In the genomic region with DNA sequence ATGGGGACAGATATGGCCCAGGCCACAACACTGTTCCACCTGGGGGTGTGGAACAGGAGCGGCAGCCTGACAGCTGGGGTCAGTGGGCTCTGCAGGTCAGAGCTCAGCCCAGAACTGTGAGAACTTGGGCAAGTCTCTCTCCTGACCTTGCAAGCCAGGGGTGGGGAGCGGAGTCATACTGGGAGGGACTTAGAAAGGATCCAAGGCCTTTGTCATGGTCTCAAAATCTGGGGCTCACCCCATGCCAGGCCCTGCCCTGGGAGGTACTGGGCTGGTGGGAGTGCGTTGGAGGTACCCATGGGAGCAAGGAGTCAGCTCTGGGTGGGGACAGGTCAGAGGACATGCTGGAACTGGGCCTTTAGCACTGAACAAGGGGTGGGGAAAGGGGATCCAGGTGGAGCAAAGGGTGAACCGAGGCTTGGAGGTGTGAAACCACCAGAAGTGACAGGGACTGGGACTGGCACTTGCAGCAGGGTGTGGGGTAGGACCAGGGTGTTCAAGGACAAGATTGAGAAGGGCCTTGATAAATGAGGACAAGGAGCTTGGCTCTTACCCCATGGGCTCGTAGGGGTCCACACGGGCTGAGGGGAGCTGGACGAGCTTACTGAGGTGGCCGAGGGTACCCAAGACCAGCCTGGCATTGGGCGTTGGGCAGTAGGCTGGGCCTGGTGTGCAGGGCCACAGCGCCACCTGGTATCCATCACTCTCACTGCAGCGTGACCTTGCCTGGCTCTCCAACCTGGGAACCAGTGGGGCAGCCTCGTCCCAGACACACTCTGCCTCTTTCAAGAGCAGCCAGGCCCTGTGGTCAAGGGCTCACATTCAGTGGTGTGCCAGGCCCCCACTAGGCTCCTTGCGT, we compare ENCODE assay signal across 9 cellular contexts. TPM values are rescaled to one million over a fixed set of nuclear protein-coding genes. Genes with fewer than 3 reads are reported as not detected.
A peak's percentile ranks its signal among the peaks of the same experiment; 100 is the strongest.
DNase-seq lines count a peak whose midpoint lies in the region; ATAC-seq, FAIRE-seq and TF ChIP-seq lines count a peak whose summit lies in the region.
"Had no signal": no experiment of that assay in that cellular context is flagged by ENCODE, and none has a peak within 500 bp of the region (broad histone marks: within the 10 kb centered on the region; RNA-seq: fewer than 3 reads in every experiment).

No MANE protein-coding gene starts in this region.

- H3K4me3 Mint-ChIP-seq in activated CD4-positive, alpha-beta T cell treated with anti-CD3 and anti-CD28 coated beads, Interleukin-2, amount 10 ng/mL, durations not matched to agents 24 days and 14 days: no peak overlapping the region
- no peak overlapping the region for H3K4me3 Mint-ChIP-seq in activated B cell treated with CpG ODN at 0.5 μM for 24 hours
- H3K4me3 Mint-ChIP-seq in naive B cell: no peak overlapping the region

- H3K4me1 Mint-ChIP-seq in activated CD4-positive, alpha-beta T cell treated with anti-CD3 and anti-CD28 coated beads, Interleukin-2, amount 10 ng/mL, durations not matched to agents 24 days and 14 days: peaks cover 6% of the 10 kb centered on the region
- H3K4me1 Mint-ChIP-seq in activated B cell treated with CpG ODN at 0.5 μM for 24 hours (no peaks in the 10 kb centered on the region), naive B cell (no peaks in the 10 kb centered on the region)

- peaks cover 2% of the 10 kb centered on the region for H3K27me3 Mint-ChIP-seq in activated CD4-positive, alpha-beta T cell treated with anti-CD3 and anti-CD28 coated beads, Interleukin-2, amount 10 ng/mL, durations not matched to agents 24 days and 14 days
- H3K27me3 Mint-ChIP-seq in activated B cell treated with CpG ODN at 0.5 μM for 24 hours (no peaks in the 10 kb centered on the region), naive B cell (no peaks in the 10 kb centered on the region)

- peak; percentile 67 for ATAC-seq in activated B cell treated with CpG ODN at 0.5 μM for 24 hours (ENCODE audit: low read depth)
- ATAC-seq in esophagus mucosa: peak; percentile 76
- peak; percentile 55 for ATAC-seq in naive B cell (ENCODE audit: low read depth in 2 of 2)
- no peak for ATAC-seq in GM19035 (IDR thresholded peaks at IDR 0.05; ENCODE audit: unreplicated experiment)

- DNase-seq in activated CD4-positive, alpha-beta T cell treated with anti-CD3 and anti-CD28 coated beads, Interleukin-2, amount 10 ng/mL, durations not matched to agents 24 days and 14 days: peak; percentile 82
- DNase-seq in activated CD4-positive, alpha-beta T cell treated with anti-CD3 and anti-CD28 coated beads for 4 hours: no peak
- DNase-seq in NB4 (ENCODE audit: low read depth): peak; percentile 66
- no peak for DNase-seq in activated B cell treated with CpG ODN at 0.5 μM for 24 hours
- DNase-seq in naive B cell: no peak
- DNase-seq in RCC 7860 (ENCODE audit: low spot score): no peak

- no peak for TF ChIP-seq POLR2A in NB4 (IDR thresholded peaks at IDR 0.05; ENCODE audit: extremely low read depth, insufficient read length)

- no peak overlapping the region for H3K4me3 ChIP-seq in NB4 (ENCODE audit: low read depth, low read length)

- intact Hi-C loops in activated CD4-positive, alpha-beta T cell treated with anti-CD3 and anti-CD28 coated beads, Interleukin-2, amount 10 ng/mL, durations not matched to agents 24 days and 14 days (cut with micrococcal nuclease): no loop called here
- intact Hi-C loops in activated B cell treated with CpG ODN at 0.5 μM for 24 hours (cut with micrococcal nuclease): loop anchor here (2.0 to 5.0 kb wide), 2 partner anchors 64 to 195 kb away; no protein-coding TSS in a partner anchor

- TF ChIP-seq CTCF in NB4 (IDR thresholded peaks at IDR 0.05; ENCODE audit: low read depth, low read length): peak; percentile 82
- TF ChIP-seq CTCF in activated B cell treated with CpG ODN at 0.5 μM for 24 hours (IDR thresholded peaks at IDR 0.05): no peak

- peaks cover 34% of the 10 kb centered on the region for H3K36me3 Mint-ChIP-seq in activated CD4-positive, alpha-beta T cell treated with anti-CD3 and anti-CD28 coated beads, Interleukin-2, amount 10 ng/mL, durations not matched to agents 24 days and 14 days (ENCODE audit: low read depth)
- peaks cover 33% of the 10 kb centered on the region for H3K36me3 Mint-ChIP-seq in activated B cell treated with CpG ODN at 0.5 μM for 24 hours (ENCODE audit: low read depth)
- H3K36me3 Mint-ChIP-seq in naive B cell: peaks cover 0 to 5% of the 10 kb centered on the region in 2 donors

- POLR2A ChIA-PET in activated B cell treated with CpG ODN at 0.5 μM for 24 hours (lab: Charles Lee): no interaction called here

- CTCF ChIA-PET in activated B cell treated with CpG ODN at 0.5 μM for 24 hours (lab: Charles Lee): interaction anchor here (0.8 to 1.9 kb wide), 4 partner anchors 20 to 194 kb away, joined by 3 to 7 read pairs (median 3); no protein-coding TSS in a partner anchor

- no peak for FAIRE-seq in RCC 7860 (lab: Jason Lieb, UNC)
- FAIRE-seq: GM18507 had no signal

- H3K9me3 Mint-ChIP-seq in activated CD4-positive, alpha-beta T cell treated with anti-CD3 and anti-CD28 coated beads, Interleukin-2, amount 10 ng/mL, durations not matched to agents 24 days and 14 days: no peaks in the 10 kb centered on the region
- H3K9me3 Mint-ChIP-seq in activated B cell treated with CpG ODN at 0.5 μM for 24 hours (no peaks in the 10 kb centered on the region), naive B cell (no peaks in the 10 kb centered on the region)

- no peak overlapping the region for H3K27ac Mint-ChIP-seq in activated CD4-positive, alpha-beta T cell treated with anti-CD3 and anti-CD28 coated beads, Interleukin-2, amount 10 ng/mL, durations not matched to agents 24 days and 14 days
- H3K27ac Mint-ChIP-seq in activated B cell treated with CpG ODN at 0.5 μM for 24 hours: no peak overlapping the region
- peak overlapping the region in 1 of 6 donors; percentile 42 for H3K27ac Mint-ChIP-seq in naive B cell

RNA-seq across cellular contexts. Expression of a gene that starts 7.4 kb away (rescaled TPM):
- total RNA-seq in activated CD4-positive, alpha-beta T cell treated with anti-CD3 and anti-CD28 coated beads, Interleukin-2, amount 10 ng/mL, durations not matched to agents 24 days and 14 days: 19.7 and 23.1 TPM in 2 replicates
- total RNA-seq in activated B cell treated with CpG ODN at 0.5 μM for 24 hours (13.0 and 15.1 TPM in 2 replicates), esophagus mucosa (30.0 TPM)
- polyA plus RNA-seq in naive B cell (ENCODE audit: low read depth in 6 of 6): 10 to 100 TPM; 15.5 to 22.2 (median 17.4) TPM

RNA-seq across cellular contexts. Expression of a gene that starts 23.8 kb away (rescaled TPM):
- total RNA-seq in activated CD4-positive, alpha-beta T cell treated with anti-CD3 and anti-CD28 coated beads, Interleukin-2, amount 10 ng/mL, durations not matched to agents 24 days and 14 days: 82.2 and 84.9 TPM in 2 replicates
- total RNA-seq in activated B cell treated with CpG ODN at 0.5 μM for 24 hours: 42.5 and 49.5 TPM in 2 replicates
- total RNA-seq in esophagus mucosa: 36.7 TPM
- polyA plus RNA-seq in naive B cell (ENCODE audit: low read depth in 6 of 6): 10 to 100 TPM in 2 of 6 donors, 1 to 10 TPM in 4; 5.1 to 11.1 (median 9.1) TPM

RNA-seq across cellular contexts. Expression of a gene that starts 24.1 kb away (rescaled TPM):
- 400 and 414 TPM in 2 replicates for total RNA-seq in activated CD4-positive, alpha-beta T cell treated with anti-CD3 and anti-CD28 coated beads, Interleukin-2, amount 10 ng/mL, durations not matched to agents 24 days and 14 days
- total RNA-seq in activated B cell treated with CpG ODN at 0.5 μM for 24 hours (297 and 319 TPM in 2 replicates), esophagus mucosa (181 TPM)
- 100 to 1,000 TPM; 407 to 580 (median 420) TPM for polyA plus RNA-seq in naive B cell (ENCODE audit: low read depth in 6 of 6)

RNA-seq across cellular contexts. Expression of a gene that starts 36.2 kb away (rescaled TPM):
- total RNA-seq in activated CD4-positive, alpha-beta T cell treated with anti-CD3 and anti-CD28 coated beads, Interleukin-2, amount 10 ng/mL, durations not matched to agents 24 days and 14 days: not detected in 2 replicates
- total RNA-seq in activated B cell treated with CpG ODN at 0.5 μM for 24 hours: not detected in 2 replicates
- total RNA-seq in esophagus mucosa: 0.08 TPM
- polyA plus RNA-seq in naive B cell (ENCODE audit: low read depth in 6 of 6): not detected

RNA-seq across cellular contexts. Expression of a gene that starts 52.7 kb away (rescaled TPM):
- 49.2 and 50.6 TPM in 2 replicates for total RNA-seq in activated CD4-positive, alpha-beta T cell treated with anti-CD3 and anti-CD28 coated beads, Interleukin-2, amount 10 ng/mL, durations not matched to agents 24 days and 14 days
- total RNA-seq in activated B cell treated with CpG ODN at 0.5 μM for 24 hours: 39.0 and 43.9 TPM in 2 replicates
- total RNA-seq in esophagus mucosa: 27.8 TPM
- 10 to 100 TPM; 17.9 to 27.2 (median 22.6) TPM for polyA plus RNA-seq in naive B cell (ENCODE audit: low read depth in 6 of 6)

Comparison
In these comparisons a context has a peak if more than half of its experiments do, and no peak if none do; other contexts are left out.
1. DNase-seq: peak in activated CD4-positive, alpha-beta T cell treated with anti-CD3 and anti-CD28 coated beads, Interleukin-2, amount 10 ng/mL, durations not matched to agents 24 days and 14 days (single experiment) and NB4 (single experiment); none in activated CD4-positive, alpha-beta T cell treated with anti-CD3 and anti-CD28 coated beads for 4 hours (0 of 2), activated B cell treated with CpG ODN at 0.5 μM for 24 hours (single experiment), naive B cell (single experiment) and RCC 7860 (single experiment).